ENCODE assay signal across 26 cellular contexts in the genomic region with DNA sequence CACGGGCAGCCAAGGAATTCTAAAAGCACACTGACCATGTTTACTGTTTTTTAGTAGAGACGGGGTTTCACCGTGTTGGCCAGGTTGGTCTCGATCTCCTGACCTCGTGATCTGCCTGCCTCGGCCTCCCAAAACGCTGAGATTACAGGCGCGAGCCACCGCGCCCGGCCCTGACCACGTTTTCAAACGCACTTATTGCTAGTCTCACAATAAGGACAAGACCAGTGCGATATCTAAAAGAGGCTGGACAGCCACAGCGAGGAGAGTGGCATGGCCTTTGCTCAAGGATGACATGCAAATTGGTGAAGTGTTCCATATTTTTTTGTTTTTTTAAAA. TPM values are rescaled to one million over a fixed set of nuclear protein-coding genes. Genes with fewer than 3 reads are reported as not detected.
"Had no signal": no experiment of that assay in that cellular context is flagged by ENCODE, and none has a peak within 500 bp of the region (broad histone marks: within the 10 kb centered on the region; RNA-seq: fewer than 3 reads in every experiment).

No MANE protein-coding gene starts in this region.

- H3K4me1 Mint-ChIP-seq: activated CD4-positive, alpha-beta T cell treated with anti-CD3 and anti-CD28 coated beads, Interleukin-2, amount 10 ng/mL, durations not matched to agents 24 days and 14 days; activated CD8-positive, alpha-beta memory T cell treated with anti-CD3 and anti-CD28 coated beads, Interleukin-2, amount 10 ng/mL, durations not matched to agents 7 days and 5 days; activated naive CD4-positive, alpha-beta T cell treated with anti-CD3 and anti-CD28 coated beads, Interleukin-2, amount 50 U/mL, for 24 hours; endodermal cell; mesothelial cell of epicardium had no signal

- H3K4me3 ChIP-seq: coronary artery, heart right ventricle, lower lobe of right lung, ovary, psoas muscle, right atrium auricular region, thoracic aorta, upper lobe of left lung had no signal

- ATAC-seq: activated CD4-positive, CD25-positive, alpha-beta regulatory T cell treated with anti-CD3 and anti-CD28 coated beads, Interleukin-2, amount 50 U/mL, for 24 hours; activated CD8-positive, alpha-beta memory T cell treated with anti-CD3 and anti-CD28 coated beads, Interleukin-2, amount 10 ng/mL, durations not matched to agents 7 days and 5 days; activated CD8-positive, alpha-beta T cell treated with anti-CD3 and anti-CD28 coated beads for 36 hours; heart right ventricle; left lobe of liver; lower lobe of right lung; natural killer cell; psoas muscle; SK-N-SH treated with all-trans-retinoic acid at 6 μM for 48 hours had no signal

- H3K9me3 Mint-ChIP-seq: activated CD4-positive, alpha-beta T cell treated with anti-CD3 and anti-CD28 coated beads, Interleukin-2, amount 10 ng/mL, durations not matched to agents 24 days and 14 days; activated CD8-positive, alpha-beta T cell treated with anti-CD3 and anti-CD28 coated beads for 36 hours; activated naive CD4-positive, alpha-beta T cell treated with anti-CD3 and anti-CD28 coated beads, Interleukin-2, amount 50 U/mL, for 24 hours; endodermal cell; mesothelial cell of epicardium; natural killer cell had no signal

- H3K4me1 ChIP-seq: lower lobe of right lung, psoas muscle, right atrium auricular region, upper lobe of left lung had no signal

- DNase-seq: activated CD4-positive, alpha-beta T cell treated with anti-CD3 and anti-CD28 coated beads, Interleukin-2, amount 10 ng/mL, durations not matched to agents 24 days and 14 days; activated CD8-positive, alpha-beta memory T cell treated with anti-CD3 and anti-CD28 coated beads, Interleukin-2, amount 10 ng/mL, durations not matched to agents 7 days and 5 days; activated CD8-positive, alpha-beta T cell treated with anti-CD3 and anti-CD28 coated beads for 36 hours; activated gamma-delta T cell treated with Interleukin-2 at 50 U/mL for 16 hours; activated T-cell treated with anti-CD3 and anti-CD28 coated beads for 4 hours; cerebellar nuclear complex; endodermal cell; heart right ventricle; kidney; lower lobe of right lung; natural killer cell; ovary; psoas muscle; stimulated activated CD8-positive, alpha-beta memory T cell treated with anti-CD3 and anti-CD28 coated beads, Interleukin-4, amount 100 ng/mL, for 48 hours; stimulated activated naive CD4-positive, alpha-beta T cell treated with Interleukin-2 at 50 U/mL for 16 hours had no signal

- H3K36me3 ChIP-seq: ovary had no signal

- H3K4me3 Mint-ChIP-seq: activated CD4-positive, alpha-beta T cell treated with anti-CD3 and anti-CD28 coated beads, Interleukin-2, amount 10 ng/mL, durations not matched to agents 24 days and 14 days; activated CD8-positive, alpha-beta memory T cell treated with anti-CD3 and anti-CD28 coated beads, Interleukin-2, amount 10 ng/mL, durations not matched to agents 7 days and 5 days; activated CD8-positive, alpha-beta T cell treated with anti-CD3 and anti-CD28 coated beads for 36 hours; activated naive CD4-positive, alpha-beta T cell treated with anti-CD3 and anti-CD28 coated beads, Interleukin-2, amount 50 U/mL, for 24 hours; endodermal cell; mesothelial cell of epicardium; natural killer cell had no signal

- H3K27me3 ChIP-seq: heart right ventricle, ovary, right atrium auricular region, upper lobe of left lung had no signal

- H3K27me3 Mint-ChIP-seq: activated CD4-positive, alpha-beta T cell treated with anti-CD3 and anti-CD28 coated beads, Interleukin-2, amount 10 ng/mL, durations not matched to agents 24 days and 14 days; activated CD8-positive, alpha-beta memory T cell treated with anti-CD3 and anti-CD28 coated beads, Interleukin-2, amount 10 ng/mL, durations not matched to agents 7 days and 5 days; activated CD8-positive, alpha-beta T cell treated with anti-CD3 and anti-CD28 coated beads for 36 hours; activated naive CD4-positive, alpha-beta T cell treated with anti-CD3 and anti-CD28 coated beads, Interleukin-2, amount 50 U/mL, for 24 hours had no signal

- H3K27ac ChIP-seq: coronary artery, heart right ventricle, lower lobe of right lung, ovary, psoas muscle, right atrium auricular region, thoracic aorta, upper lobe of left lung, VCaP had no signal

- H3K27ac Mint-ChIP-seq: activated CD4-positive, alpha-beta T cell treated with anti-CD3 and anti-CD28 coated beads, Interleukin-2, amount 10 ng/mL, durations not matched to agents 24 days and 14 days; activated CD8-positive, alpha-beta memory T cell treated with anti-CD3 and anti-CD28 coated beads, Interleukin-2, amount 10 ng/mL, durations not matched to agents 7 days and 5 days; activated CD8-positive, alpha-beta T cell treated with anti-CD3 and anti-CD28 coated beads for 36 hours; endodermal cell; mesothelial cell of epicardium had no signal

- H3K9me3 ChIP-seq: heart right ventricle, lower lobe of right lung, ovary, psoas muscle, right atrium auricular region, thoracic aorta, upper lobe of left lung had no signal

RNA-seq across cellular contexts. Expression of a gene that starts 35.0 kb away (rescaled TPM):
- total RNA-seq: endodermal cell, fibroblast of villous mesenchyme, right atrium auricular region had no signal
